ENCODE assay signal across 23 cellular contexts in genomic region chr19:374886-375235, GRCh38. TPM values are rescaled to one million over a fixed set of nuclear protein-coding genes. Genes with fewer than 3 reads are reported as not detected.
DNase-seq lines count a peak whose midpoint lies in the region; ATAC-seq, FAIRE-seq and TF ChIP-seq lines count a peak whose summit lies in the region.
"Had no signal": no experiment of that assay in that cellular context is flagged by ENCODE, and none has a peak within 500 bp of the region (broad histone marks: within the 10 kb centered on the region; RNA-seq: fewer than 3 reads in every experiment).

No MANE protein-coding gene starts in this region.

- no peak overlapping the region for H3K4me3 Mint-ChIP-seq in type B pancreatic cell
- H3K4me3 Mint-ChIP-seq in stimulated activated effector memory CD8-positive, alpha-beta T cell treated with anti-CD3 and anti-CD28 coated beads, Interleukin-12 subunit alpha, Interleukin-12 subunit beta, amount 100 ng/mL, for 72 hours: no peak overlapping the region
- H3K4me3 Mint-ChIP-seq: CD4-positive, alpha-beta T cell; H9; HFFc6 had no signal

- H2AFZ ChIP-seq in neuronal stem cell (ENCODE audit: low read length): no peak overlapping the region

- ATAC-seq in stimulated activated effector memory CD8-positive, alpha-beta T cell treated with anti-CD3 and anti-CD28 coated beads, Interleukin-12 subunit alpha, Interleukin-12 subunit beta, amount 100 ng/mL, for 72 hours: no peak

- FAIRE-seq in bronchial epithelial cell (lab: Jason Lieb, UNC) (no peak), frontal cortex (lab: Jason Lieb, UNC) (no peak)
- FAIRE-seq: HTR-8/SVneo had no signal

- H3K36me3 ChIP-seq in bronchial epithelial cell (ENCODE audit: control insufficient read depth, insufficient read depth, low read length): no peaks in the 10 kb centered on the region
- no peaks in the 10 kb centered on the region for H3K36me3 ChIP-seq in neuronal stem cell (replicated peaks in 1 of 2; ENCODE audit: control insufficient read depth in 2 of 2, insufficient read depth in 2 of 2, low read length in 2 of 2)
- H3K36me3 ChIP-seq: BLaER1 had no signal

- no peak overlapping the region for H2BK12ac ChIP-seq in neuronal stem cell (ENCODE audit: low read length)

- no peak overlapping the region for H3K4ac ChIP-seq in neuronal stem cell (ENCODE audit: low read length)

- H3K9me3 ChIP-seq in neuronal stem cell (replicated peaks in 1 of 2; ENCODE audit: control insufficient read depth in 2 of 2, insufficient read depth in 1 of 2, low read depth in 1 of 2, low read length in 2 of 2): no peaks in the 10 kb centered on the region

- H2BK5ac ChIP-seq in neuronal stem cell (ENCODE audit: low read length): no peak overlapping the region

- no peak overlapping the region for H4K91ac ChIP-seq in neuronal stem cell (ENCODE audit: low read depth, low read length, poor library complexity)

- H3K14ac ChIP-seq in neuronal stem cell (ENCODE audit: low read length): no peak overlapping the region

- no peak overlapping the region for H2AK5ac ChIP-seq in neuronal stem cell (ENCODE audit: low read depth, low read length)

- H3K9me3 Mint-ChIP-seq in type B pancreatic cell: no peaks in the 10 kb centered on the region
- no peaks in the 10 kb centered on the region for H3K9me3 Mint-ChIP-seq in stimulated activated effector memory CD8-positive, alpha-beta T cell treated with anti-CD3 and anti-CD28 coated beads, Interleukin-12 subunit alpha, Interleukin-12 subunit beta, amount 100 ng/mL, for 72 hours
- H3K9me3 Mint-ChIP-seq: CD4-positive, alpha-beta T cell; HFFc6 had no signal

- no peak overlapping the region for H3K27ac Mint-ChIP-seq in type B pancreatic cell
- no peak overlapping the region for H3K27ac Mint-ChIP-seq in stimulated activated effector memory CD8-positive, alpha-beta T cell treated with anti-CD3 and anti-CD28 coated beads, Interleukin-12 subunit alpha, Interleukin-12 subunit beta, amount 100 ng/mL, for 72 hours
- H3K27ac Mint-ChIP-seq: CD4-positive, alpha-beta T cell; H9; HFFc6 had no signal

- no peak overlapping the region for H3K9ac ChIP-seq in neuronal stem cell (ENCODE audit: low read depth, low read length, poor library complexity)
- H3K9ac ChIP-seq: BLaER1 had no signal

- H3K79me1 ChIP-seq in neuronal stem cell (ENCODE audit: low read depth, low read length): no peaks in the 10 kb centered on the region

- H3K27me3 ChIP-seq in bronchial epithelial cell (ENCODE audit: control insufficient read depth, insufficient read depth, low read length) (no peaks in the 10 kb centered on the region), neuronal stem cell (ENCODE audit: control insufficient read depth in 3 of 3, insufficient read depth in 3 of 3, low read depth in 1 of 3, low read length in 3 of 3) (peaks cover 0 to 47% (median 0%) of the 10 kb centered on the region in 3 experiments)
- H3K27me3 ChIP-seq: BLaER1 had no signal

- H3K4me1 Mint-ChIP-seq in type B pancreatic cell (ENCODE audit: unreplicated experiment): peaks cover 7% of the 10 kb centered on the region
- H3K4me1 Mint-ChIP-seq in stimulated activated effector memory CD8-positive, alpha-beta T cell treated with anti-CD3 and anti-CD28 coated beads, Interleukin-12 subunit alpha, Interleukin-12 subunit beta, amount 100 ng/mL, for 72 hours: peaks cover 14% of the 10 kb centered on the region

- TF ChIP-seq CTCF in bronchial epithelial cell (IDR thresholded peaks at IDR 0.05; ENCODE audit: insufficient read depth, low read length, severe bottlenecking) (no peak), type B pancreatic cell (conservative IDR thresholded peaks at IDR 0.05) (no peak)

- H2BK15ac ChIP-seq in neuronal stem cell (ENCODE audit: low read length): peak overlapping the region; percentile 11

- no peak overlapping the region for H3K18ac ChIP-seq in neuronal stem cell (ENCODE audit: low read length)

- no peak overlapping the region for H3K4me2 ChIP-seq in neuronal stem cell (ENCODE audit: insufficient read depth, low read length, poor library complexity, severe bottlenecking)
- H3K4me2 ChIP-seq: BLaER1 had no signal

- H3K23ac ChIP-seq in neuronal stem cell (ENCODE audit: low read depth, low read length, poor library complexity): peak overlapping the region; percentile 44

- H2BK120ac ChIP-seq in neuronal stem cell (ENCODE audit: low read depth, low read length): no peak overlapping the region

- peaks cover 11% of the 10 kb centered on the region for H3K27me3 Mint-ChIP-seq in type B pancreatic cell

- no peak overlapping the region for H4K8ac ChIP-seq in neuronal stem cell (ENCODE audit: low read depth, low read length)

- no CpG with 5 or more reads among the region's 17 CpGs for WGBS in neuronal stem cell (ENCODE audit: extremely low coverage in 2 of 2, insufficient read length in 2 of 2, insufficient replicate concordance in 1 of 2), 2 donors

- no peaks in the 10 kb centered on the region for H3K36me3 Mint-ChIP-seq in type B pancreatic cell
- H3K36me3 Mint-ChIP-seq in stimulated activated effector memory CD8-positive, alpha-beta T cell treated with anti-CD3 and anti-CD28 coated beads, Interleukin-12 subunit alpha, Interleukin-12 subunit beta, amount 100 ng/mL, for 72 hours: peaks cover 6% of the 10 kb centered on the region

- peak; percentile 13 for DNase-seq in activated effector memory CD4-positive, alpha-beta T cell treated with anti-CD3 and anti-CD28 coated beads, Interleukin-2, amount 50 U/mL, for 16 hours
- DNase-seq in activated effector memory CD4-positive, alpha-beta T cell treated with Interleukin-2 at 50 U/mL for 16 hours: no peak
- DNase-seq in bronchial epithelial cell (ENCODE audit: low read depth) (no peak), neuronal stem cell (ENCODE audit: low spot score) (no peak), type B pancreatic cell (ENCODE audit: extremely low spot score, unreplicated experiment) (peak; percentile 37), NK-92 (lab: John Stamatoyannopoulos, UW; ENCODE audit: unreplicated experiment) (no peak), frontal cortex (ENCODE audit: low spot score in 2 of 2) (no peak)
- no peak for DNase-seq in stimulated activated effector memory CD8-positive, alpha-beta T cell treated with anti-CD3 and anti-CD28 coated beads, Interleukin-12 subunit alpha, Interleukin-12 subunit beta, amount 100 ng/mL, for 72 hours (ENCODE audit: low spot score in 2 of 2)
- DNase-seq: ACHN; CD4-positive, alpha-beta T cell; COR-L47; DMS79; H9; HFFc6; IMR-90; MV-4-11; NCI-H2029 treated with DMSO at 0.1 percent for 48 hours; NCI-H226; NCI-H748 treated with DMSO at 0.1 percent for 48 hours; NK-92 treated with Interleukin-12 subunit alpha and Interleukin-12 subunit beta, amount 100 ng/mL, for 24 hours had no signal

- H3K4me3 ChIP-seq in bronchial epithelial cell (ENCODE audit: low read depth, low read length): peak overlapping the region; percentile 29
- H3K4me3 ChIP-seq in neuronal stem cell (ENCODE audit: low read length in 2 of 2): no peak overlapping the region
- H3K4me3 ChIP-seq: BLaER1 had no signal

- peaks cover 0 to 2% of the 10 kb centered on the region in 2 donors for H3K4me1 ChIP-seq in neuronal stem cell (ENCODE audit: control insufficient read depth in 2 of 2, insufficient read depth in 1 of 2, low read depth in 1 of 2, low read length in 2 of 2)
- H3K4me1 ChIP-seq: BLaER1 had no signal

- no peak overlapping the region for H3K27ac ChIP-seq in neuronal stem cell (replicated peaks; ENCODE audit: low read length)
- H3K27ac ChIP-seq: 22Rv1, BLaER1 had no signal

RNA-seq across cellular contexts. Expression of gene MIER2, which starts 30.3 kb away (rescaled TPM):
- total RNA-seq in bronchial epithelial cell (19.0 and 19.6 TPM in 2 replicates), type B pancreatic cell (ENCODE audit: low replicate concordance) (42.3 and 43.3 TPM in 2 replicates), frontal cortex (3.7 TPM)
- 40.2 TPM for polyA plus RNA-seq in neuronal stem cell (2013, experiment 1 of 2)
- 41.0 TPM for polyA plus RNA-seq in neuronal stem cell (2013, experiment 2 of 2)

RNA-seq across cellular contexts. Expression of gene C2CD4C, which starts 34.1 kb away (rescaled TPM):
- total RNA-seq in bronchial epithelial cell (0.26 TPM in 2 replicates), type B pancreatic cell (ENCODE audit: low replicate concordance) (6.0 and 7.2 TPM in 2 replicates), frontal cortex (20.8 TPM)
- polyA plus RNA-seq in neuronal stem cell (2013, experiment 1 of 2): 13.6 TPM
- 12.7 TPM for polyA plus RNA-seq in neuronal stem cell (2013, experiment 2 of 2)
- total RNA-seq: CD4-positive, alpha-beta T cell; HFFc6 had no signal

Comparison
In these comparisons a context has a peak if more than half of its experiments do, and no peak if none do; other contexts are left out.
1. DNase-seq: peak in activated effector memory CD4-positive, alpha-beta T cell treated with anti-CD3 and anti-CD28 coated beads, Interleukin-2, amount 50 U/mL, for 16 hours (single experiment) and type B pancreatic cell (single experiment); none in activated effector memory CD4-positive, alpha-beta T cell treated with Interleukin-2 at 50 U/mL for 16 hours (single experiment), bronchial epithelial cell (single experiment), neuronal stem cell (single experiment), NK-92 (single experiment), stimulated activated effector memory CD8-positive, alpha-beta T cell treated with anti-CD3 and anti-CD28 coated beads, Interleukin-12 subunit alpha, Interleukin-12 subunit beta, amount 100 ng/mL, for 72 hours (0 of 2) and frontal cortex (0 of 2).